In genomic region chr18:49560277-49561126, GRCh38 we compare ENCODE assay signal across 1 cellular context.
TF ChIP-seq lines count a peak whose summit lies in the region.

No MANE protein-coding gene starts in this region.

TF ChIP-seq in IMR-90, 13 proteins besides CTCF, POLR2A, EP300 and RAD21 (continued from another document):
- TF ChIP-seq, protein P1, sequence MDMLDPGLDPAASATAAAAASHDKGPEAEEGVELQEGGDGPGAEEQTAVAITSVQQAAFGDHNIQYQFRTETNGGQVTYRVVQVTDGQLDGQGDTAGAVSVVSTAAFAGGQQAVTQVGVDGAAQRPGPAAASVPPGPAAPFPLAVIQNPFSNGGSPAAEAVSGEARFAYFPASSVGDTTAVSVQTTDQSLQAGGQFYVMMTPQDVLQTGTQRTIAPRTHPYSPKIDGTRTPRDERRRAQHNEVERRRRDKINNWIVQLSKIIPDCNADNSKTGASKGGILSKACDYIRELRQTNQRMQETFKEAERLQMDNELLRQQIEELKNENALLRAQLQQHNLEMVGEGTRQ (IDR thresholded peaks at IDR 0.05; ENCODE audit: low read depth, low read length) = no peak
- TF ChIP-seq MAZ (IDR thresholded peaks at IDR 0.05; ENCODE audit: borderline replicate concordance, low read depth, low read length) (no peak), SMC3 (IDR thresholded peaks at IDR 0.05; ENCODE audit: low read depth, low read length) (no peak), NFE2L2 (IDR thresholded peaks at IDR 0.05; ENCODE audit: low read depth, low read length) (no peak), BHLHE40 (IDR thresholded peaks at IDR 0.05; ENCODE audit: low read depth, low read length) (no peak), CHD1 (IDR thresholded peaks at IDR 0.05; ENCODE audit: low read depth, low read length) (no peak), CEBPB (IDR thresholded peaks at IDR 0.05; ENCODE audit: low read depth, low read length) (no peak), FOS (IDR thresholded peaks at IDR 0.05; ENCODE audit: low read depth, low read length) (no peak)
- TF ChIP-seq, protein P2, sequence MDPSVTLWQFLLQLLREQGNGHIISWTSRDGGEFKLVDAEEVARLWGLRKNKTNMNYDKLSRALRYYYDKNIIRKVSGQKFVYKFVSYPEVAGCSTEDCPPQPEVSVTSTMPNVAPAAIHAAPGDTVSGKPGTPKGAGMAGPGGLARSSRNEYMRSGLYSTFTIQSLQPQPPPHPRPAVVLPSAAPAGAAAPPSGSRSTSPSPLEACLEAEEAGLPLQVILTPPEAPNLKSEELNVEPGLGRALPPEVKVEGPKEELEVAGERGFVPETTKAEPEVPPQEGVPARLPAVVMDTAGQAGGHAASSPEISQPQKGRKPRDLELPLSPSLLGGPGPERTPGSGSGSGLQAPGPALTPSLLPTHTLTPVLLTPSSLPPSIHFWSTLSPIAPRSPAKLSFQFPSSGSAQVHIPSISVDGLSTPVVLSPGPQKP (IDR thresholded peaks at IDR 0.05; ENCODE audit: borderline replicate concordance, low read depth, low read length) = no peak
